Comparison of ENCODE assay signal across 2 cellular contexts in genomic region chr12:59887204-59887603, GRCh38.
"Had no signal": no experiment of that assay in that cellular context is flagged by ENCODE, and none has a peak within 500 bp of the region (broad histone marks: within the 10 kb centered on the region; RNA-seq: fewer than 3 reads in every experiment).

No MANE protein-coding gene starts in this region.

- DNase-seq: GDM1, GF-D8 had no signal
